In the genomic region with DNA sequence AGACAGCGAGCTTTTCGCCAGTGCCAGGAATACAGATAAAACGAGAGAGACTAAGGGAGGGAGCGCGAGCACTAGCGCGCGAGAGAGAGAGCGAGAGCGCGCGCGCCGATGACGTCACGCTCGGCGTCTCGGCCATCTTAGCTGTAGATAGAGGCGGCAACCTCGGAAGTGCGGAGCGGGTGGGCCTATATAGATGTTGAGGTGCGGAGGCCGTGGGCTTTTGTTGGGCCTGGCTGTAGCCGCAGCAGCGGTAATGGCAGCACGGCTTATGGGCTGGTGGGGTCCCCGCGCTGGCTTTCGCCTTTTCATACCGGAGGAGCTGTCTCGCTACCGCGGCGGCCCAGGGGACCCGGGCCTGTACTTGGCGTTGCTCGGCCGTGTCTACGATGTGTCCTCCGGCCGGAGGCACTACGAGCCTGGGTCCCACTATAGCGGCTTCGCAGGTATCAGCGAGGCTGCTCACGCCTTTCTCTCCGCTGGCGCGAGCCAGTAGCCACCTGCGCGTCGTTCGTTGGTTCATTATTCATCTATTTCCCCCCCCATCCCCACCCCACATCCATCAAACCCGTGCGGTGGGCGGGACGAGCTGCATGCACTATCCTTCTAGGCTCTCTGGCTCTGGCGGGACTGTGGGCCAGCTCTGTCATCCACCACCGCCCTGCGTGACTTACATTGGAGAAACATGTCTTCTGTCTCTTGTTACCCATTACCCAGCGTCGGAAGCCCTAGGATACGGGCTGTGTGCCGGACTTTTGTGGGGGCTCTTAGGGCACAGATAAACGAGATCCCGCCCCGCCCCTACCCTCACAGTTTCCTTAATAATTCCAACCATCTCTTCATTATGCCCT, we compare ENCODE assay signal across 1 cellular context.
A peak's percentile ranks its signal among the peaks of the same experiment; 100 is the strongest.
TF ChIP-seq lines count a peak whose summit lies in the region.

No MANE protein-coding gene starts in this region.

TF ChIP-seq in HepG2, 621 proteins besides CTCF, POLR2A, EP300 and RAD21 (continued from another document and continues in another):
- TF ChIP-seq, protein P1, sequence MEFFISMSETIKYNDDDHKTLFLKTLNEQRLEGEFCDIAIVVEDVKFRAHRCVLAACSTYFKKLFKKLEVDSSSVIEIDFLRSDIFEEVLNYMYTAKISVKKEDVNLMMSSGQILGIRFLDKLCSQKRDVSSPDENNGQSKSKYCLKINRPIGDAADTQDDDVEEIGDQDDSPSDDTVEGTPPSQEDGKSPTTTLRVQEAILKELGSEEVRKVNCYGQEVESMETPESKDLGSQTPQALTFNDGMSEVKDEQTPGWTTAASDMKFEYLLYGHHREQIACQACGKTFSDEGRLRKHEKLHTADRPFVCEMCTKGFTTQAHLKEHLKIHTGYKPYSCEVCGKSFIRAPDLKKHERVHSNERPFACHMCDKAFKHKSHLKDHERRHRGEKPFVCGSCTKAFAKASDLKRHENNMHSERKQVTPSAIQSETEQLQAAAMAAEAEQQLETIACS (CRISPR knock-in tag; IDR thresholded peaks at IDR 0.05), result peak; percentile 94
- TF ChIP-seq EED (CRISPR knock-in tag; IDR thresholded peaks at IDR 0.05), result peak; percentile 81; the same call in 1 of the 2 replicates
- TF ChIP-seq SP2 (CRISPR knock-in tag; IDR thresholded peaks at IDR 0.05), result no peak; the same call in 1 of the 2 replicates
- no peak for TF ChIP-seq ZNF160 (CRISPR knock-in tag; IDR thresholded peaks at IDR 0.05)
- TF ChIP-seq, protein P2, sequence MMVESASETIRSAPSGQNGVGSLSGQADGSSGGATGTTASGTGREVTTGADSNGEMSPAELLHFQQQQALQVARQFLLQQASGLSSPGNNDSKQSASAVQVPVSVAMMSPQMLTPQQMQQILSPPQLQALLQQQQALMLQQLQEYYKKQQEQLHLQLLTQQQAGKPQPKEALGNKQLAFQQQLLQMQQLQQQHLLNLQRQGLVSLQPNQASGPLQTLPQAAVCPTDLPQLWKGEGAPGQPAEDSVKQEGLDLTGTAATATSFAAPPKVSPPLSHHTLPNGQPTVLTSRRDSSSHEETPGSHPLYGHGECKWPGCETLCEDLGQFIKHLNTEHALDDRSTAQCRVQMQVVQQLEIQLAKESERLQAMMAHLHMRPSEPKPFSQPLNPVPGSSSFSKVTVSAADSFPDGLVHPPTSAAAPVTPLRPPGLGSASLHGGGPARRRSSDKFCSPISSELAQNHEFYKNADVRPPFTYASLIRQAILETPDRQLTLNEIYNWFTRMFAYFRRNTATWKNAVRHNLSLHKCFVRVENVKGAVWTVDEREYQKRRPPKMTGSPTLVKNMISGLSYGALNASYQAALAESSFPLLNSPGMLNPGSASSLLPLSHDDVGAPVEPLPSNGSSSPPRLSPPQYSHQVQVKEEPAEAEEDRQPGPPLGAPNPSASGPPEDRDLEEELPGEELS (CRISPR knock-in tag; IDR thresholded peaks at IDR 0.05), result no peak; the same call in 1 of the 2 replicates
- TF ChIP-seq, protein P3, sequence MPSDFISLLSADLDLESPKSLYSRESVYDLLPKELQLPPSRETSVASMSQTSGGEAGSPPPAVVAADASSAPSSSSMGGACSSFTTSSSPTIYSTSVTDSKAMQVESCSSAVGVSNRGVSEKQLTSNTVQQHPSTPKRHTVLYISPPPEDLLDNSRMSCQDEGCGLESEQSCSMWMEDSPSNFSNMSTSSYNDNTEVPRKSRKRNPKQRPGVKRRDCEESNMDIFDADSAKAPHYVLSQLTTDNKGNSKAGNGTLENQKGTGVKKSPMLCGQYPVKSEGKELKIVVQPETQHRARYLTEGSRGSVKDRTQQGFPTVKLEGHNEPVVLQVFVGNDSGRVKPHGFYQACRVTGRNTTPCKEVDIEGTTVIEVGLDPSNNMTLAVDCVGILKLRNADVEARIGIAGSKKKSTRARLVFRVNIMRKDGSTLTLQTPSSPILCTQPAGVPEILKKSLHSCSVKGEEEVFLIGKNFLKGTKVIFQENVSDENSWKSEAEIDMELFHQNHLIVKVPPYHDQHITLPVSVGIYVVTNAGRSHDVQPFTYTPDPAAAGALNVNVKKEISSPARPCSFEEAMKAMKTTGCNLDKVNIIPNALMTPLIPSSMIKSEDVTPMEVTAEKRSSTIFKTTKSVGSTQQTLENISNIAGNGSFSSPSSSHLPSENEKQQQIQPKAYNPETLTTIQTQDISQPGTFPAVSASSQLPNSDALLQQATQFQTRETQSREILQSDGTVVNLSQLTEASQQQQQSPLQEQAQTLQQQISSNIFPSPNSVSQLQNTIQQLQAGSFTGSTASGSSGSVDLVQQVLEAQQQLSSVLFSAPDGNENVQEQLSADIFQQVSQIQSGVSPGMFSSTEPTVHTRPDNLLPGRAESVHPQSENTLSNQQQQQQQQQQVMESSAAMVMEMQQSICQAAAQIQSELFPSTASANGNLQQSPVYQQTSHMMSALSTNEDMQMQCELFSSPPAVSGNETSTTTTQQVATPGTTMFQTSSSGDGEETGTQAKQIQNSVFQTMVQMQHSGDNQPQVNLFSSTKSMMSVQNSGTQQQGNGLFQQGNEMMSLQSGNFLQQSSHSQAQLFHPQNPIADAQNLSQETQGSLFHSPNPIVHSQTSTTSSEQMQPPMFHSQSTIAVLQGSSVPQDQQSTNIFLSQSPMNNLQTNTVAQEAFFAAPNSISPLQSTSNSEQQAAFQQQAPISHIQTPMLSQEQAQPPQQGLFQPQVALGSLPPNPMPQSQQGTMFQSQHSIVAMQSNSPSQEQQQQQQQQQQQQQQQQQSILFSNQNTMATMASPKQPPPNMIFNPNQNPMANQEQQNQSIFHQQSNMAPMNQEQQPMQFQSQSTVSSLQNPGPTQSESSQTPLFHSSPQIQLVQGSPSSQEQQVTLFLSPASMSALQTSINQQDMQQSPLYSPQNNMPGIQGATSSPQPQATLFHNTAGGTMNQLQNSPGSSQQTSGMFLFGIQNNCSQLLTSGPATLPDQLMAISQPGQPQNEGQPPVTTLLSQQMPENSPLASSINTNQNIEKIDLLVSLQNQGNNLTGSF (CRISPR knock-in tag; IDR thresholded peaks at IDR 0.05), result peak; percentile 41; the same call in 1 of the 2 replicates
- TF ChIP-seq, protein P4, sequence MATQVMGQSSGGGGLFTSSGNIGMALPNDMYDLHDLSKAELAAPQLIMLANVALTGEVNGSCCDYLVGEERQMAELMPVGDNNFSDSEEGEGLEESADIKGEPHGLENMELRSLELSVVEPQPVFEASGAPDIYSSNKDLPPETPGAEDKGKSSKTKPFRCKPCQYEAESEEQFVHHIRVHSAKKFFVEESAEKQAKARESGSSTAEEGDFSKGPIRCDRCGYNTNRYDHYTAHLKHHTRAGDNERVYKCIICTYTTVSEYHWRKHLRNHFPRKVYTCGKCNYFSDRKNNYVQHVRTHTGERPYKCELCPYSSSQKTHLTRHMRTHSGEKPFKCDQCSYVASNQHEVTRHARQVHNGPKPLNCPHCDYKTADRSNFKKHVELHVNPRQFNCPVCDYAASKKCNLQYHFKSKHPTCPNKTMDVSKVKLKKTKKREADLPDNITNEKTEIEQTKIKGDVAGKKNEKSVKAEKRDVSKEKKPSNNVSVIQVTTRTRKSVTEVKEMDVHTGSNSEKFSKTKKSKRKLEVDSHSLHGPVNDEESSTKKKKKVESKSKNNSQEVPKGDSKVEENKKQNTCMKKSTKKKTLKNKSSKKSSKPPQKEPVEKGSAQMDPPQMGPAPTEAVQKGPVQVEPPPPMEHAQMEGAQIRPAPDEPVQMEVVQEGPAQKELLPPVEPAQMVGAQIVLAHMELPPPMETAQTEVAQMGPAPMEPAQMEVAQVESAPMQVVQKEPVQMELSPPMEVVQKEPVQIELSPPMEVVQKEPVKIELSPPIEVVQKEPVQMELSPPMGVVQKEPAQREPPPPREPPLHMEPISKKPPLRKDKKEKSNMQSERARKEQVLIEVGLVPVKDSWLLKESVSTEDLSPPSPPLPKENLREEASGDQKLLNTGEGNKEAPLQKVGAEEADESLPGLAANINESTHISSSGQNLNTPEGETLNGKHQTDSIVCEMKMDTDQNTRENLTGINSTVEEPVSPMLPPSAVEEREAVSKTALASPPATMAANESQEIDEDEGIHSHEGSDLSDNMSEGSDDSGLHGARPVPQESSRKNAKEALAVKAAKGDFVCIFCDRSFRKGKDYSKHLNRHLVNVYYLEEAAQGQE (IDR thresholded peaks at IDR 0.05; ENCODE audit: borderline replicate concordance in 1 of 2, low read depth in 1 of 2, low read length in 2 of 2), result peak in 1 of 2 experiments; percentile 25; a peak in 1 of 4 replicates
- no peak for TF ChIP-seq ZMYM2 (CRISPR knock-in tag; IDR thresholded peaks at IDR 0.05)
- TF ChIP-seq ZFY (CRISPR knock-in tag; IDR thresholded peaks at IDR 0.05), result peak; percentile 97
- no peak for TF ChIP-seq PLRG1 (conservative IDR thresholded peaks at IDR 0.05)
- TF ChIP-seq MTA3 (CRISPR knock-in tag; IDR thresholded peaks at IDR 0.05), result no peak
- TF ChIP-seq, protein P5, sequence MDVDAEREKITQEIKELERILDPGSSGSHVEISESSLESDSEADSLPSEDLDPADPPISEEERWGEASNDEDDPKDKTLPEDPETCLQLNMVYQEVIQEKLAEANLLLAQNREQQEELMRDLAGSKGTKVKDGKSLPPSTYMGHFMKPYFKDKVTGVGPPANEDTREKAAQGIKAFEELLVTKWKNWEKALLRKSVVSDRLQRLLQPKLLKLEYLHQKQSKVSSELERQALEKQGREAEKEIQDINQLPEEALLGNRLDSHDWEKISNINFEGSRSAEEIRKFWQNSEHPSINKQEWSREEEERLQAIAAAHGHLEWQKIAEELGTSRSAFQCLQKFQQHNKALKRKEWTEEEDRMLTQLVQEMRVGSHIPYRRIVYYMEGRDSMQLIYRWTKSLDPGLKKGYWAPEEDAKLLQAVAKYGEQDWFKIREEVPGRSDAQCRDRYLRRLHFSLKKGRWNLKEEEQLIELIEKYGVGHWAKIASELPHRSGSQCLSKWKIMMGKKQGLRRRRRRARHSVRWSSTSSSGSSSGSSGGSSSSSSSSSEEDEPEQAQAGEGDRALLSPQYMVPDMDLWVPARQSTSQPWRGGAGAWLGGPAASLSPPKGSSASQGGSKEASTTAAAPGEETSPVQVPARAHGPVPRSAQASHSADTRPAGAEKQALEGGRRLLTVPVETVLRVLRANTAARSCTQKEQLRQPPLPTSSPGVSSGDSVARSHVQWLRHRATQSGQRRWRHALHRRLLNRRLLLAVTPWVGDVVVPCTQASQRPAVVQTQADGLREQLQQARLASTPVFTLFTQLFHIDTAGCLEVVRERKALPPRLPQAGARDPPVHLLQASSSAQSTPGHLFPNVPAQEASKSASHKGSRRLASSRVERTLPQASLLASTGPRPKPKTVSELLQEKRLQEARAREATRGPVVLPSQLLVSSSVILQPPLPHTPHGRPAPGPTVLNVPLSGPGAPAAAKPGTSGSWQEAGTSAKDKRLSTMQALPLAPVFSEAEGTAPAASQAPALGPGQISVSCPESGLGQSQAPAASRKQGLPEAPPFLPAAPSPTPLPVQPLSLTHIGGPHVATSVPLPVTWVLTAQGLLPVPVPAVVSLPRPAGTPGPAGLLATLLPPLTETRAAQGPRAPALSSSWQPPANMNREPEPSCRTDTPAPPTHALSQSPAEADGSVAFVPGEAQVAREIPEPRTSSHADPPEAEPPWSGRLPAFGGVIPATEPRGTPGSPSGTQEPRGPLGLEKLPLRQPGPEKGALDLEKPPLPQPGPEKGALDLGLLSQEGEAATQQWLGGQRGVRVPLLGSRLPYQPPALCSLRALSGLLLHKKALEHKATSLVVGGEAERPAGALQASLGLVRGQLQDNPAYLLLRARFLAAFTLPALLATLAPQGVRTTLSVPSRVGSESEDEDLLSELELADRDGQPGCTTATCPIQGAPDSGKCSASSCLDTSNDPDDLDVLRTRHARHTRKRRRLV (CRISPR knock-in tag; IDR thresholded peaks at IDR 0.05), result no peak
- TF ChIP-seq, protein P6, sequence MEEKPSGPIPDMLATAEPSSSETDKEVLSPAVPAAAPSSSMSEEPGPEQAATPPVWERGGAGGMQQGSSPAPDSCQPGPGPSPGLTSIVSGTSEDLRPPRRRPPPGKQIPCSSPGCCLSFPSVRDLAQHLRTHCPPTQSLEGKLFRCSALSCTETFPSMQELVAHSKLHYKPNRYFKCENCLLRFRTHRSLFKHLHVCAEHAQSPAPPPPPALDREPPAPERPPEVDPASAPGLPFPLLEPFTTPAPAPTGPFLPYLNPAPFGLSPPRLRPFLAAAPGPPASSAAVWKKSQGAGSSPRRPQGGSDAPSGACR (CRISPR knock-in tag; IDR thresholded peaks at IDR 0.05), result no peak
- TF ChIP-seq KDM2A (CRISPR knock-in tag; IDR thresholded peaks at IDR 0.05; ENCODE audit: borderline replicate concordance, low read depth), result peak; percentile 80
- TF ChIP-seq U2AF1 (optimal IDR thresholded peaks at IDR 0.05; ENCODE audit: low read depth, low read length), result no peak
- TF ChIP-seq RFX3 (CRISPR knock-in tag; IDR thresholded peaks at IDR 0.05), result no peak
- peak; percentile 66; the same call in 1 of the 2 replicates for TF ChIP-seq SATB2 (CRISPR knock-in tag; IDR thresholded peaks at IDR 0.05)
- TF ChIP-seq, protein P7, sequence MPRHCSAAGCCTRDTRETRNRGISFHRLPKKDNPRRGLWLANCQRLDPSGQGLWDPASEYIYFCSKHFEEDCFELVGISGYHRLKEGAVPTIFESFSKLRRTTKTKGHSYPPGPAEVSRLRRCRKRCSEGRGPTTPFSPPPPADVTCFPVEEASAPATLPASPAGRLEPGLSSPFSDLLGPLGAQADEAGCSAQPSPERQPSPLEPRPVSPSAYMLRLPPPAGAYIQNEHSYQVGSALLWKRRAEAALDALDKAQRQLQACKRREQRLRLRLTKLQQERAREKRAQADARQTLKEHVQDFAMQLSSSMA (CRISPR knock-in tag; IDR thresholded peaks at IDR 0.05), result no peak
- 0 out of 2 replicates have a peak, but pooled peaks have one; percentile 60 for TF ChIP-seq NAIF1 (CRISPR knock-in tag; IDR thresholded peaks at IDR 0.05; ENCODE audit: borderline replicate concordance)
- no peak for TF ChIP-seq IRX3 (CRISPR knock-in tag; IDR thresholded peaks at IDR 0.05; ENCODE audit: borderline replicate concordance, low read depth)
- TF ChIP-seq U2AF2 (IDR thresholded peaks at IDR 0.05; ENCODE audit: low read depth, low read length), result no peak
- no peak for TF ChIP-seq ZNF720 (CRISPR knock-in tag; IDR thresholded peaks at IDR 0.05)
- TF ChIP-seq ZNF83 (CRISPR knock-in tag; IDR thresholded peaks at IDR 0.05; ENCODE audit: borderline replicate concordance), result no peak
- no peak for TF ChIP-seq ZNF329 (CRISPR knock-in tag; IDR thresholded peaks at IDR 0.05; ENCODE audit: low read depth)
- no peak for TF ChIP-seq NFE2L1 (CRISPR knock-in tag; IDR thresholded peaks at IDR 0.05; ENCODE audit: borderline replicate concordance)
- no peak for TF ChIP-seq POLR2AphosphoS2 (IDR thresholded peaks at IDR 0.05; ENCODE audit: low read depth, low read length)
- no peak for TF ChIP-seq MIER2 (CRISPR knock-in tag; IDR thresholded peaks at IDR 0.05)
- no peak for TF ChIP-seq HDAC6 (IDR thresholded peaks at IDR 0.05; ENCODE audit: low read depth, low read length)
- TF ChIP-seq RBAK (CRISPR knock-in tag; IDR thresholded peaks at IDR 0.05), result no peak
- TF ChIP-seq STAT5B (CRISPR knock-in tag; IDR thresholded peaks at IDR 0.05), result no peak
- TF ChIP-seq ZNF790 (CRISPR knock-in tag; IDR thresholded peaks at IDR 0.05; ENCODE audit: borderline replicate concordance), result no peak
- TF ChIP-seq, protein P8, sequence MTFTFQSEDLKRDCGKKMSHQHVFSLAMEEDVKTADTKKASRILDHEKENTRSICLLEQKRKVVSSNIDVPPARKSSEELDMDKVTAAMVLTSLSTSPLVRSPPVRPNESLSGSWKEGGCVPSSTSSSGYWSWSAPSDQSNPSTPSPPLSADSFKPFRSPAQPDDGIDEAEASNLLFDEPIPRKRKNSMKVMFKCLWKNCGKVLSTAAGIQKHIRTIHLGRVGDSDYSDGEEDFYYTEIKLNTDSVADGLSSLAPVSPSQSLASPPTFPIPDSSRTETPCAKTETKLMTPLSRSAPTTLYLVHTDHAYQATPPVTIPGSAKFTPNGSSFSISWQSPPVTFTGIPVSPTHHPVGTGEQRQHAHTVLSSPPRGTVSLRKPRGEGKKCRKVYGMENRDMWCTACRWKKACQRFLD (CRISPR knock-in tag; IDR thresholded peaks at IDR 0.05; ENCODE audit: borderline replicate concordance), result no peak
- 0 out of 2 replicates have a peak, but pooled peaks have one; percentile 57 for TF ChIP-seq ZNF558 (CRISPR knock-in tag; IDR thresholded peaks at IDR 0.05; ENCODE audit: borderline replicate concordance)
